Comparison of ENCODE assay signal across 1 cellular context in the genomic region with DNA sequence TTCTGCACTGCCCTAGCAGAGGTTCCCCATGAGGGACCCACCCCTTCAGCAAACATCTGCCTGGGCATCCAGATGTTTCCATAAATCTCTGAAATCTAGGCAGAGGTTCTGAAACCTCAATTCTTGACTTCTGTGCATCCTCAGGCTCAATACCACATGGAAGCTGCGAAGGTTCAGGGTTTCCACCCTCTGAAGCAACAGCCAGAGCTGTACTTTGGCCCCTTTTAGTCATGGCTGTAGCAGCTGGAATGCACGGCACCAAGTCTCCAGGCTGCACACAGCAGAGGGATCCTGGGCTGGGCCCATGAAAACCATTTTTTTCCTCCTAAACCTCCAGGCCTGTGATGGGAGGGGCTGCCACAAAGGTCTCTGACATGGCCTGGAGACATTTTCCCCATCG.
TF ChIP-seq lines count a peak whose summit lies in the region.

No MANE protein-coding gene starts in this region.

TF ChIP-seq in HepG2, 621 proteins besides CTCF, POLR2A, EP300 and RAD21 (continued from another document):
- TF ChIP-seq, protein P1, sequence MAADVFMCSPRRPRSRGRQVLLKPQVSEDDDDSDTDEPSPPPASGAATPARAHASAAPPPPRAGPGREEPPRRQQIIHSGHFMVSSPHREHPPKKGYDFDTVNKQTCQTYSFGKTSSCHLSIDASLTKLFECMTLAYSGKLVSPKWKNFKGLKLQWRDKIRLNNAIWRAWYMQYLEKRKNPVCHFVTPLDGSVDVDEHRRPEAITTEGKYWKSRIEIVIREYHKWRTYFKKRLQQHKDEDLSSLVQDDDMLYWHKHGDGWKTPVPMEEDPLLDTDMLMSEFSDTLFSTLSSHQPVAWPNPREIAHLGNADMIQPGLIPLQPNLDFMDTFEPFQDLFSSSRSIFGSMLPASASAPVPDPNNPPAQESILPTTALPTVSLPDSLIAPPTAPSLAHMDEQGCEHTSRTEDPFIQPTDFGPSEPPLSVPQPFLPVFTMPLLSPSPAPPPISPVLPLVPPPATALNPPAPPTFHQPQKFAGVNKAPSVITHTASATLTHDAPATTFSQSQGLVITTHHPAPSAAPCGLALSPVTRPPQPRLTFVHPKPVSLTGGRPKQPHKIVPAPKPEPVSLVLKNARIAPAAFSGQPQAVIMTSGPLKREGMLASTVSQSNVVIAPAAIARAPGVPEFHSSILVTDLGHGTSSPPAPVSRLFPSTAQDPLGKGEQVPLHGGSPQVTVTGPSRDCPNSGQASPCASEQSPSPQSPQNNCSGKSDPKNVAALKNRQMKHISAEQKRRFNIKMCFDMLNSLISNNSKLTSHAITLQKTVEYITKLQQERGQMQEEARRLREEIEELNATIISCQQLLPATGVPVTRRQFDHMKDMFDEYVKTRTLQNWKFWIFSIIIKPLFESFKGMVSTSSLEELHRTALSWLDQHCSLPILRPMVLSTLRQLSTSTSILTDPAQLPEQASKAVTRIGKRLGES (CRISPR knock-in tag; IDR thresholded peaks at IDR 0.05; ENCODE audit: borderline replicate concordance): no peak
- TF ChIP-seq MED13 (CRISPR knock-in tag; IDR thresholded peaks at IDR 0.05) (no peak), SUZ12 (IDR thresholded peaks at IDR 0.05; ENCODE audit: low read depth, low read length) (no peak), ESRRA (CRISPR knock-in tag; IDR thresholded peaks at IDR 0.05; ENCODE audit: low read depth) (no peak), ZNF33B (CRISPR knock-in tag; IDR thresholded peaks at IDR 0.05) (no peak)
- TF ChIP-seq, protein P2, sequence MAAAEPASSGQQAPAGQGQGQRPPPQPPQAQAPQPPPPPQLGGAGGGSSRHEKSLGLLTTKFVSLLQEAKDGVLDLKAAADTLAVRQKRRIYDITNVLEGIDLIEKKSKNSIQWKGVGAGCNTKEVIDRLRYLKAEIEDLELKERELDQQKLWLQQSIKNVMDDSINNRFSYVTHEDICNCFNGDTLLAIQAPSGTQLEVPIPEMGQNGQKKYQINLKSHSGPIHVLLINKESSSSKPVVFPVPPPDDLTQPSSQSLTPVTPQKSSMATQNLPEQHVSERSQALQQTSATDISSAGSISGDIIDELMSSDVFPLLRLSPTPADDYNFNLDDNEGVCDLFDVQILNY (CRISPR knock-in tag; conservative IDR thresholded peaks at IDR 0.05): no peak
- TF ChIP-seq, protein P3, sequence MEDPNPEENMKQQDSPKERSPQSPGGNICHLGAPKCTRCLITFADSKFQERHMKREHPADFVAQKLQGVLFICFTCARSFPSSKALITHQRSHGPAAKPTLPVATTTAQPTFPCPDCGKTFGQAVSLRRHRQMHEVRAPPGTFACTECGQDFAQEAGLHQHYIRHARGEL (CRISPR knock-in tag; IDR thresholded peaks at IDR 0.05): no peak
